8 cellular contexts compared by ENCODE assay signal in the genomic region with DNA sequence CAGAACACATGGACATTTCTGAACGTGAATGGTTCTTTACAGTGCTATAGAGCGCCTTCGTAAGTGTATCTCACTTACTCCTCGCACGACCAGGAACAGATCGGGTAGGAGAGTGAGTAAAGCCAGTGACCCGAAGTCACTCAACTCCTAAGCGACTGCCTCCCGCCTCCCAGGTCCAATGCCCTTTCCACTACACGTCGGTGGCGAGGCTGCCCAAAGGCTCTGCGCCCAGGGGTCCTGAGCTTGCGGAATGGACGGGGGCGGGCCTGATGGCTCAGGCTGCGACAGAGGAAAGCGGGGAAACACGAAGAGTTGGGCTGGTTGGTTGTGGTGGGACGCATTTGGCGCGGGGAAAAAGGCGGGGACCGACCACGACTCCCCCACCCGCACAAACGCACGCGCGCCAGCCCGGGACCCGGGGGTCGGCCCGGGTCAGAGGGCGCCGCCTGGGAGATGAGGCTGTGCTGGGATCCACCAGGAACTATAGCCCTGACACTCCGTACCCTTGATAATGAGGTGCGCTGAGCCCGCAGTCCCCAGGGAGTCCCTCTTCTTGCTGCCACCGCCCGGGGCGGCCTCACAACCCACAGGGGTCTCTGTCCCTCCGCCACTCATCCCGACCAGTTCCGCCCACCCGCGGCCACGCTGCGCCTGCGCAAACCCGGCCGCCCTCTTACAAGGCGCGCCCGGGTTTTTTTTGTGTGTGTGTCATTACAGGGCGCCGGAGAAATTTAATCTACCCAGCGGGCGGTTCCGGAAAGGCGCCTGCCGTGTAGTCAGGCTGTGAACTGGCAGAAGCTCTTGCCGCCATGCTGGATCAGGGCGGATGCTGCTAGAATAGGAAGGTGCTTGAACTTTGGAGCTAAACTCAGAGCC. TPM values are rescaled to one million over a fixed set of nuclear protein-coding genes. Genes with fewer than 3 reads are reported as not detected.
A peak's percentile ranks its signal among the peaks of the same experiment; 100 is the strongest.
DNase-seq lines count a peak whose midpoint lies in the region; ATAC-seq and TF ChIP-seq lines count a peak whose summit lies in the region.

A gene with protein sequence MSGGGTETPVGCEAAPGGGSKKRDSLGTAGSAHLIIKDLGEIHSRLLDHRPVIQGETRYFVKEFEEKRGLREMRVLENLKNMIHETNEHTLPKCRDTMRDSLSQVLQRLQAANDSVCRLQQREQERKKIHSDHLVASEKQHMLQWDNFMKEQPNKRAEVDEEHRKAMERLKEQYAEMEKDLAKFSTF (minus strand): TSS at position 628 of the 876 bp plus-strand sequence. CDS start 13 bp downstream, at position 615.

- H3K4me2 ChIP-seq in GM23338 (peak within 1 kb of the TSS; percentile 72), fibroblast of lung (ENCODE audit: extremely low read depth, insufficient read depth, low read length) (peak within 1 kb of the TSS; percentile 88)

- H3K79me2 ChIP-seq in GM23338 (replicated peaks; ENCODE audit: insufficient read depth) = peaks cover 7% of the 10 kb centered on the region; the same call in 1 of the 2 replicates
- H3K79me2 ChIP-seq in fibroblast of lung (ENCODE audit: control insufficient read depth, insufficient read depth, low read length) = no peaks in the 10 kb centered on the region

- DNase-seq in Daoy (ENCODE audit: low read depth) (peak; percentile 98), GM23338 (ENCODE audit: low spot score) (peak; percentile 99), LHCN-M2 (ENCODE audit: low read depth) (peak; percentile 95), RPMI8226 (peak; percentile 100), fibroblast of lung (ENCODE audit: low read depth in 2 of 2) (peak; percentile 96 to 97)
- DNase-seq in activated T-helper 1 cell treated with anti-CD3 and anti-CD28 coated beads, Interleukin-2, amount 50 U/mL, for 16 hours (ENCODE audit: low read depth in 1 of 2, low spot score in 1 of 2) = peak; percentile 84 to 93
- peak; percentile 89 to 99 (median 97) for DNase-seq in naive thymus-derived CD4-positive, alpha-beta T cell
- peak; percentile 98 for DNase-seq in stimulated activated naive B cell treated with anti-CD40 and anti-IgM and Interleukin-4, amounts not matched to agents 10 μg/mL and 1 μg/mL and 100 μg/mL, for 72 hours

- peaks cover 3% of the 10 kb centered on the region for H3K27me3 Mint-ChIP-seq in GM23338 (ENCODE audit: insufficient read depth, low read depth, poor library complexity)
- H3K27me3 Mint-ChIP-seq in naive thymus-derived CD4-positive, alpha-beta T cell = no peaks in the 10 kb centered on the region
- no peaks in the 10 kb centered on the region for H3K27me3 Mint-ChIP-seq in stimulated activated naive B cell treated with anti-CD40 and anti-IgM and Interleukin-4, amounts not matched to agents 10 μg/mL and 1 μg/mL and 100 μg/mL, for 72 hours

- no peaks in the 10 kb centered on the region for H3K9me3 Mint-ChIP-seq in GM23338
- no peaks in the 10 kb centered on the region for H3K9me3 Mint-ChIP-seq in naive thymus-derived CD4-positive, alpha-beta T cell
- H3K9me3 Mint-ChIP-seq in stimulated activated naive B cell treated with anti-CD40 and anti-IgM and Interleukin-4, amounts not matched to agents 10 μg/mL and 1 μg/mL and 100 μg/mL, for 72 hours = no peaks in the 10 kb centered on the region

- no peaks in the 10 kb centered on the region for H3K9me2 ChIP-seq in GM23338 (ENCODE audit: insufficient read depth)

- H3K27ac Mint-ChIP-seq in GM23338 = peak within 1 kb of the TSS; percentile 97
- H3K27ac Mint-ChIP-seq in naive thymus-derived CD4-positive, alpha-beta T cell = peak within 1 kb of the TSS; percentile 91 to 97 (median 95)
- peak within 1 kb of the TSS; percentile 98 for H3K27ac Mint-ChIP-seq in stimulated activated naive B cell treated with anti-CD40 and anti-IgM and Interleukin-4, amounts not matched to agents 10 μg/mL and 1 μg/mL and 100 μg/mL, for 72 hours

- H3K27ac ChIP-seq in GM23338 (ENCODE audit: low read depth) (peak within 1 kb of the TSS; percentile 41; the same call in 1 of the 2 replicates), fibroblast of lung (ENCODE audit: insufficient read depth, low read length) (peak within 1 kb of the TSS; percentile 71)
- peak within 1 kb of the TSS; percentile 92 for H3K27ac ChIP-seq in naive thymus-derived CD4-positive, alpha-beta T cell (ENCODE audit: low read depth, low read length)

- peak within 1 kb of the TSS; percentile 78 for H2AFZ ChIP-seq in GM23338
- H2AFZ ChIP-seq in fibroblast of lung (ENCODE audit: low read length) = peak within 1 kb of the TSS; percentile 96

- H3K4me3 Mint-ChIP-seq in GM23338 = peak within 1 kb of the TSS; percentile 96
- peak within 1 kb of the TSS; percentile 91 to 98 (median 95) for H3K4me3 Mint-ChIP-seq in naive thymus-derived CD4-positive, alpha-beta T cell
- H3K4me3 Mint-ChIP-seq in stimulated activated naive B cell treated with anti-CD40 and anti-IgM and Interleukin-4, amounts not matched to agents 10 μg/mL and 1 μg/mL and 100 μg/mL, for 72 hours = peak within 1 kb of the TSS; percentile 90 to 97

- H3K9me3 ChIP-seq in fibroblast of lung (ENCODE audit: control insufficient read depth, insufficient read depth, low read depth, low read length) = no peaks in the 10 kb centered on the region
- no peaks in the 10 kb centered on the region for H3K9me3 ChIP-seq in naive thymus-derived CD4-positive, alpha-beta T cell (ENCODE audit: control insufficient read depth in 2 of 3, low read length in 3 of 3)

- H3K27me3 ChIP-seq in GM23338 (ENCODE audit: insufficient read depth) (no peaks in the 10 kb centered on the region), fibroblast of lung (ENCODE audit: control insufficient read depth, insufficient read depth, low read length) (no peaks in the 10 kb centered on the region)
- H3K27me3 ChIP-seq in naive thymus-derived CD4-positive, alpha-beta T cell (ENCODE audit: control insufficient read depth in 2 of 2, insufficient read depth in 2 of 2, low read length in 2 of 2) = no peaks in the 10 kb centered on the region

- CTCF ChIA-PET in naive thymus-derived CD4-positive, alpha-beta T cell (lab: Charles Lee) = interaction anchor here (0.5 to 1.9 kb wide), 5 partner anchors 37 to 340 kb away, joined by 3 to 6 read pairs (median 3); a partner anchor contains a TSS

- H3F3A ChIP-seq in GM23338 (replicated peaks; ENCODE audit: low read depth) = no peaks in the 10 kb centered on the region

- H3K36me3 Mint-ChIP-seq in GM23338 (ENCODE audit: low read depth) = peaks cover 7% of the 10 kb centered on the region; the same call in 2 of the 3 replicates
- peaks cover 0 to 12% (median 6%) of the 10 kb centered on the region in 5 donors for H3K36me3 Mint-ChIP-seq in naive thymus-derived CD4-positive, alpha-beta T cell
- peaks cover 6 to 9% of the 10 kb centered on the region in 2 donors for H3K36me3 Mint-ChIP-seq in stimulated activated naive B cell treated with anti-CD40 and anti-IgM and Interleukin-4, amounts not matched to agents 10 μg/mL and 1 μg/mL and 100 μg/mL, for 72 hours

- peaks cover 15% of the 10 kb centered on the region for H3K4me1 ChIP-seq in GM23338 (ENCODE audit: insufficient read depth)
- peaks cover 2% of the 10 kb centered on the region for H3K4me1 ChIP-seq in fibroblast of lung (ENCODE audit: control insufficient read depth, extremely low read depth, insufficient read depth, low read length)
- peaks cover 10% of the 10 kb centered on the region in 2 donors for H3K4me1 ChIP-seq in naive thymus-derived CD4-positive, alpha-beta T cell (ENCODE audit: control insufficient read depth in 2 of 2, insufficient read depth in 2 of 2, low read length in 2 of 2)

- H4K20me1 ChIP-seq in GM23338 (replicated peaks; ENCODE audit: insufficient read depth) = no peaks in the 10 kb centered on the region
- no peaks in the 10 kb centered on the region for H4K20me1 ChIP-seq in fibroblast of lung (ENCODE audit: control insufficient read depth, extremely low read depth, insufficient read depth, low read length)

- peak within 1 kb of the TSS; percentile 80 for H3K9ac ChIP-seq in fibroblast of lung (ENCODE audit: insufficient read depth, low read length)

- intact Hi-C loops in naive thymus-derived CD4-positive, alpha-beta T cell (cut with micrococcal nuclease) = loop anchor here (1.0 to 2.0 kb wide), 9 partner anchors 38 to 751 kb away; a partner anchor contains a TSS

- H3K36me3 ChIP-seq in GM23338 (ENCODE audit: insufficient read depth) (no peaks in the 10 kb centered on the region), fibroblast of lung (ENCODE audit: control insufficient read depth, insufficient read depth, low read length) (no peaks in the 10 kb centered on the region)
- H3K36me3 ChIP-seq in naive thymus-derived CD4-positive, alpha-beta T cell (ENCODE audit: control insufficient read depth in 2 of 3, insufficient read depth in 3 of 3, low read length in 3 of 3) = peaks cover 0 to 11% (median 0%) of the 10 kb centered on the region in 3 experiments

- peaks cover 30% of the 10 kb centered on the region for H3K4me1 Mint-ChIP-seq in GM23338
- peaks cover 9 to 38% (median 28%) of the 10 kb centered on the region in 7 donors for H3K4me1 Mint-ChIP-seq in naive thymus-derived CD4-positive, alpha-beta T cell
- H3K4me1 Mint-ChIP-seq in stimulated activated naive B cell treated with anti-CD40 and anti-IgM and Interleukin-4, amounts not matched to agents 10 μg/mL and 1 μg/mL and 100 μg/mL, for 72 hours = peaks cover 15 to 23% of the 10 kb centered on the region in 2 donors

- TF ChIP-seq CTCF in GM23338 (conservative IDR thresholded peaks at IDR 0.05; ENCODE audit: low read depth in 2 of 2) (no peak; a peak in 1 of 4 replicates), fibroblast of lung (conservative IDR thresholded peaks at IDR 0.05 in 1 of 2, IDR thresholded peaks at IDR 0.05 in 1 of 2; ENCODE audit: low read depth in 1 of 2, low read length in 2 of 2) (peak in 1 of 2 donors; percentile 3)

- ATAC-seq in GM23338 = peak; percentile 90
- ATAC-seq in naive thymus-derived CD4-positive, alpha-beta T cell = peak; percentile 98
- ATAC-seq in stimulated activated naive B cell treated with anti-CD40 and anti-IgM and Interleukin-4, amounts not matched to agents 10 μg/mL and 1 μg/mL and 100 μg/mL, for 72 hours (replicated peaks) = peak; percentile 91 to 93

- H3K4me3 ChIP-seq in GM23338 (peak within 1 kb of the TSS; percentile 74), fibroblast of lung (replicated peaks in 1 of 4; ENCODE audit: control extremely low read depth in 1 of 4, insufficient read depth in 1 of 4, low read depth in 3 of 4, low read length in 4 of 4) (peak within 1 kb of the TSS; percentile 71 to 96 (median 74))
- H3K4me3 ChIP-seq in naive thymus-derived CD4-positive, alpha-beta T cell (ENCODE audit: low read length) = peak within 1 kb of the TSS; percentile 89

- POLR2A ChIA-PET in naive thymus-derived CD4-positive, alpha-beta T cell (lab: Charles Lee) = interaction anchor here (1.0 to 2.7 kb wide), 8 partner anchors 18 to 752 kb away, joined by 3 to 30 read pairs (median 4); a partner anchor contains a TSS

RNA-seq across cellular contexts. Expression of the gene that starts here (rescaled TPM):
- 14.3 and 17.2 TPM in 2 replicates for total RNA-seq in Daoy (2014; rRNA removed; shearing (Covaris generic))
- 14.9 and 17.3 TPM in 2 replicates for total RNA-seq in GM23338 (2014; rRNA removed; shearing (Covaris generic))
- polyA plus RNA-seq in GM23338 (2016; fragmentation: Nextera tagmentation; extraction: Ambion mirVana) = 16.6 and 19.3 TPM in 2 replicates
- 12.4 and 22.4 TPM in 2 replicates for total RNA-seq in LHCN-M2 (2014; rRNA removed)
- polyA plus RNA-seq in LHCN-M2 (2012) = 6.9 TPM
- 19.3 and 20.6 TPM in 2 replicates for total RNA-seq in fibroblast of lung
- polyA plus RNA-seq in fibroblast of lung = 10.1 and 10.5 TPM in 2 replicates
- polyA plus RNA-seq in fibroblast of lung (2012) = 6.8 and 7.6 TPM in 2 replicates
- 0.39 and 0.74 TPM in 2 replicates for polyA minus RNA-seq in fibroblast of lung (ENCODE audit: low replicate concordance)
- 10 to 100 TPM in 4 of 5 experiments, 1 to 10 TPM in 1; 9.6 to 26.2 (median 22.6) TPM for total RNA-seq in naive thymus-derived CD4-positive, alpha-beta T cell
- polyA plus RNA-seq in naive thymus-derived CD4-positive, alpha-beta T cell = 10 to 100 TPM; 31.4 to 39.2 TPM

Comparison
In these comparisons a context has a peak if more than half of its experiments do, and no peak if none do; other contexts are left out.
1. Peak in every context shown above with its lines: DNase-seq, ATAC-seq, H3K4me3 ChIP-seq and H3K27ac ChIP-seq.
2. H3K27ac ChIP-seq: peak in every context shown above with its lines; median percentile 92 in naive thymus-derived CD4-positive, alpha-beta T cell; 71 in fibroblast of lung; 41 in GM23338.